ENCODE assay signal across 21 cellular contexts in genomic region chr4:184437565-184437964, GRCh38. TPM values are rescaled to one million over a fixed set of nuclear protein-coding genes. Genes with fewer than 3 reads are reported as not detected.
DNase-seq lines count a peak whose midpoint lies in the region; ATAC-seq, FAIRE-seq and TF ChIP-seq lines count a peak whose summit lies in the region.
"Had no signal": no experiment of that assay in that cellular context is flagged by ENCODE, and none has a peak within 500 bp of the region (broad histone marks: within the 10 kb centered on the region; RNA-seq: fewer than 3 reads in every experiment).

No MANE protein-coding gene starts in this region.

- no peak for FAIRE-seq in K562 (lab: Jason Lieb, UNC)
- FAIRE-seq: HTR-8/SVneo had no signal

- H3K4me1 Mint-ChIP-seq in naive thymus-derived CD8-positive, alpha-beta T cell = peaks cover 53 to 90% (median 85%) of the 10 kb centered on the region in 4 donors

- no peaks in the 10 kb centered on the region for H3K79me2 ChIP-seq in K562 (ENCODE audit: control insufficient read depth, insufficient read depth, low read length)

- POLR2A ChIA-PET in K562 (lab: Yijun Ruan, JAX) = interaction anchor here (0.6 to 0.8 kb wide), 2 partner anchors 9 to 10 kb away, joined by 3 read pairs; no protein-coding TSS in a partner anchor
- POLR2A ChIA-PET in naive thymus-derived CD8-positive, alpha-beta T cell (lab: Charles Lee) = interaction anchor here (0.7 kb wide), 1 partner anchor 37 kb away, joined by 3 read pairs; the partner anchor contains the start of gene IRF2

- TF ChIP-seq EP300 in K562 (IDR thresholded peaks at IDR 0.05; ENCODE audit: low read length) = no peak

- no peak overlapping the region for H3K27ac ChIP-seq in K562 (ENCODE audit: extremely low read depth, low read depth, low read length)
- H3K27ac ChIP-seq in coronary artery = no peak overlapping the region
- H3K27ac ChIP-seq: brain microvascular endothelial cell, foreskin keratinocyte, right atrium auricular region, SK-N-MC had no signal

- TF ChIP-seq CTCF in K562 (IDR thresholded peaks at IDR 0.05 in 2 of 3, conservative IDR thresholded peaks at IDR 0.05 in 1 of 3; ENCODE audit: insufficient read depth in 2 of 3, low read depth in 1 of 3, low read length in 3 of 3) (no peak), coronary artery (IDR thresholded peaks at IDR 0.05) (no peak)

- H3K9me3 ChIP-seq in K562 (replicated peaks; ENCODE audit: control insufficient read depth, insufficient read depth, low read depth, low read length) = no peaks in the 10 kb centered on the region
- H3K9me3 ChIP-seq: colonic mucosa, right atrium auricular region had no signal

- H3K4me2 ChIP-seq in K562 (ENCODE audit: insufficient read depth, low read length) = no peak overlapping the region

- H3K9me1 ChIP-seq in K562 (ENCODE audit: control insufficient read depth, insufficient read depth, low read length) = no peaks in the 10 kb centered on the region

- no peaks in the 10 kb centered on the region for H3K27me3 ChIP-seq in K562 (ENCODE audit: control insufficient read depth in 2 of 2, insufficient read depth in 2 of 2, low read length in 2 of 2)
- H3K27me3 ChIP-seq: brain microvascular endothelial cell, colonic mucosa, foreskin keratinocyte, right atrium auricular region had no signal

- peaks cover 7% of the 10 kb centered on the region for H4K20me1 ChIP-seq in K562 (replicated peaks; ENCODE audit: control insufficient read depth, insufficient read depth, low read length)

- no peaks in the 10 kb centered on the region; the same call in 2 of the 3 replicates for H3K36me3 ChIP-seq in K562 (ENCODE audit: control insufficient read depth, insufficient read depth, low read length)
- H3K36me3 ChIP-seq: brain microvascular endothelial cell, colonic mucosa, right atrium auricular region had no signal

- H3K4me3 ChIP-seq in K562 (no peak overlapping the region), coronary artery (no peak overlapping the region)
- H3K4me3 ChIP-seq: colonic mucosa, right atrium auricular region, SK-N-MC had no signal

- no peaks in the 10 kb centered on the region for H3K9me3 Mint-ChIP-seq in naive thymus-derived CD8-positive, alpha-beta T cell
- H3K9me3 Mint-ChIP-seq: activated CD4-positive, alpha-beta T cell treated with anti-CD3 and anti-CD28 coated beads, Interleukin-2, amount 10 ng/mL, durations not matched to agents 7 days and 5 days; activated naive CD4-positive, alpha-beta T cell treated with anti-CD3 and anti-CD28 coated beads, Interleukin-2, amount 50 U/mL, for 72 hours had no signal

- peak; percentile 62 for ATAC-seq in K562
- ATAC-seq in naive thymus-derived CD8-positive, alpha-beta T cell = no peak
- ATAC-seq: activated naive CD4-positive, alpha-beta T cell treated with anti-CD3 and anti-CD28 coated beads, Interleukin-2, amount 50 U/mL, for 72 hours; foreskin keratinocyte; Panc1 had no signal

- intact Hi-C loops in K562 (cut with micrococcal nuclease) = no loop called here

- BruUV-seq in K562 (replicated peaks; lab: Mats Ljungman, UMichigan) = no TSS peak

- CTCF ChIA-PET in K562 (lab: Yijun Ruan, JAX; ENCODE audit: low intra/inter-chr PET ratio) = no interaction called here

- no peak for TF ChIP-seq POLR2A in K562 (conservative IDR thresholded peaks at IDR 0.05)

- peaks cover 3 to 4% of the 10 kb centered on the region in 2 experiments; a peak in 3 of 5 replicates for H3K4me1 ChIP-seq in K562 (replicated peaks in 1 of 2; ENCODE audit: control insufficient read depth in 2 of 2, insufficient read depth in 2 of 2, low read length in 2 of 2)
- H3K4me1 ChIP-seq: colonic mucosa, foreskin keratinocyte had no signal

- H3K27me3 Mint-ChIP-seq in naive thymus-derived CD8-positive, alpha-beta T cell = no peaks in the 10 kb centered on the region
- H3K27me3 Mint-ChIP-seq: activated CD4-positive, alpha-beta T cell treated with anti-CD3 and anti-CD28 coated beads, Interleukin-2, amount 10 ng/mL, durations not matched to agents 7 days and 5 days had no signal

- TF ChIP-seq RAD21 in K562 (CRISPR knock-in tag; conservative IDR thresholded peaks at IDR 0.05 in 1 of 2, IDR thresholded peaks at IDR 0.05 in 1 of 2) = no peak

- H2AFZ ChIP-seq in K562 (ENCODE audit: low read depth, low read length) = no peak overlapping the region

- in situ Hi-C loops in K562 (cut with MboI) = no loop called here

- DNase-seq in CD1c-positive myeloid dendritic cell (ENCODE audit: extremely low spot score) (peak; percentile 51), GDM1 (lab: John Stamatoyannopoulos, UW) (peak; percentile 25), K562 (ENCODE audit: extremely low read depth in 1 of 4, low spot score in 3 of 4) (no peak), NAMALWA (ENCODE audit: low spot score) (no peak), coronary artery (ENCODE audit: low spot score) (no peak), COLO668 (lab: John Stamatoyannopoulos, UW; ENCODE audit: unreplicated experiment) (no peak)
- DNase-seq in naive thymus-derived CD8-positive, alpha-beta T cell = no peak
- DNase-seq: activated CD4-positive, alpha-beta T cell treated with anti-CD3 and anti-CD28 coated beads, Interleukin-2, amount 10 ng/mL, durations not matched to agents 7 days and 5 days; brain microvascular endothelial cell; colonic mucosa; foreskin keratinocyte; GF-D8; NCI-H1417 treated with DMSO at 0.1 percent for 48 hours; occipital lobe; stimulated activated naive CD4-positive, alpha-beta T cell treated with Interleukin-2 at 50 U/mL for 16 hours; T1000 had no signal

- 64% methylated on average over 7 of the region's 8 CpGs for WGBS in K562 (ENCODE audit: insufficient coverage, low coverage, missing lambda C conversion rate)

- H3K9ac ChIP-seq in K562 (ENCODE audit: insufficient read depth in 1 of 2, low read depth in 2 of 2, low read length in 2 of 2) = no peak overlapping the region

- peaks cover 0 to 18% (median 3%) of the 10 kb centered on the region in 3 donors for H3K36me3 Mint-ChIP-seq in naive thymus-derived CD8-positive, alpha-beta T cell
- H3K36me3 Mint-ChIP-seq: activated naive CD4-positive, alpha-beta T cell treated with anti-CD3 and anti-CD28 coated beads, Interleukin-2, amount 50 U/mL, for 72 hours had no signal

- H3K27ac Mint-ChIP-seq in naive thymus-derived CD8-positive, alpha-beta T cell = peak overlapping the region in 7 of 10 donors; percentile 4 to 74 (median 53)

- H3K4me3 Mint-ChIP-seq in naive thymus-derived CD8-positive, alpha-beta T cell = peak overlapping the region in 3 of 10 donors; percentile 24 to 39 (median 26)
- H3K4me3 Mint-ChIP-seq: activated CD4-positive, alpha-beta T cell treated with anti-CD3 and anti-CD28 coated beads, Interleukin-2, amount 10 ng/mL, durations not matched to agents 7 days and 5 days had no signal

TF ChIP-seq in K562, 482 proteins besides CTCF, POLR2A, EP300 and RAD21 (continues in another document):
- TF ChIP-seq XRCC5 (IDR thresholded peaks at IDR 0.05; ENCODE audit: low read depth, low read length) (no peak), RUNX1 (IDR thresholded peaks at IDR 0.05; ENCODE audit: low read depth) (no peak), ZNF551 (CRISPR knock-in tag; IDR thresholded peaks at IDR 0.05) (no peak), ZNF174 (CRISPR knock-in tag; IDR thresholded peaks at IDR 0.05) (no peak), KHSRP (IDR thresholded peaks at IDR 0.05) (no peak)

RNA-seq across cellular contexts. Expression of gene IRF2, which starts 36.8 kb away (rescaled TPM):
- total RNA-seq in K562 (2011; cell fraction: chromatin; rRNA removed; ENCODE audit: low replicate concordance) = 15.6 and 19.2 TPM in 2 replicates
- total RNA-seq in K562 (2011; cell fraction: nucleolus; rRNA removed) = 10.3 and 10.7 TPM in 2 replicates
- 10.5 and 12.5 TPM in 2 replicates for total RNA-seq in K562 (2011; cell fraction: nucleoplasm; rRNA removed)
- 7.1 and 8.2 TPM in 2 replicates for total RNA-seq in K562 (2014; rRNA removed)
- 12.0 TPM in 2 replicates for total RNA-seq in K562 (2014; rRNA removed; fragmentation: Illumina TruSeq; extraction: Trizol)
- total RNA-seq in K562 (2015; rRNA removed; fragmentation: Illumina TruSeq; extraction: Trizol) = 9.9 and 10.2 TPM in 2 replicates
- 11.3 and 11.9 TPM in 2 replicates for total RNA-seq in K562 (2021)
- 11.3 and 15.3 TPM in 2 replicates for polyA plus RNA-seq in K562 (2011; rRNA removed)
- polyA plus RNA-seq in K562 (2011; cell fraction: cytosol; rRNA removed) = 11.6 and 13.5 TPM in 2 replicates
- polyA plus RNA-seq in K562 (2011; cell fraction: nucleus; rRNA removed) = 9.3 and 12.3 TPM in 2 replicates
- 10.6 and 13.8 TPM in 2 replicates for polyA plus RNA-seq in K562 (2012)
- polyA plus RNA-seq in K562 (2014; fragmentation: Illumina TruSeq; extraction: Trizol) = 12.2 and 14.5 TPM in 2 replicates
- 10 to 100 TPM in 1 of 2 experiments, 1 to 10 TPM in 1; 8.8 to 17.1 TPM for polyA plus RNA-seq in K562 (2014; fragmentation: Nextera tagmentation; extraction: Ambion mirVana)
- 8.4 and 9.4 TPM in 2 replicates for polyA plus RNA-seq in K562 (2014; rRNA removed)
- polyA minus RNA-seq in K562 (2011; rRNA and poly(A)+ RNA removed) = 18.1 and 18.7 TPM in 2 replicates
- polyA minus RNA-seq in K562 (2011; cell fraction: cytosol; rRNA and poly(A)+ RNA removed) = 8.7 and 10.5 TPM in 2 replicates
- polyA minus RNA-seq in K562 (2011; cell fraction: nucleus; rRNA and poly(A)+ RNA removed) = 7.4 and 19.0 TPM in 2 replicates
- total RNA-seq in naive thymus-derived CD8-positive, alpha-beta T cell = 10 to 100 TPM; 62.6 to 77.1 TPM
- 10 to 100 TPM; 72.7 to 80.7 (median 78.3) TPM for polyA plus RNA-seq in naive thymus-derived CD8-positive, alpha-beta T cell

Comparison
In these comparisons a context has a peak if more than half of its experiments do, and no peak if none do; other contexts are left out.
1. DNase-seq: peak in CD1c-positive myeloid dendritic cell (single experiment) and GDM1 (single experiment); none in K562 (0 of 4), naive thymus-derived CD8-positive, alpha-beta T cell (0 of 10), NAMALWA (single experiment), coronary artery (single experiment) and COLO668 (single experiment).